In the genomic region with DNA sequence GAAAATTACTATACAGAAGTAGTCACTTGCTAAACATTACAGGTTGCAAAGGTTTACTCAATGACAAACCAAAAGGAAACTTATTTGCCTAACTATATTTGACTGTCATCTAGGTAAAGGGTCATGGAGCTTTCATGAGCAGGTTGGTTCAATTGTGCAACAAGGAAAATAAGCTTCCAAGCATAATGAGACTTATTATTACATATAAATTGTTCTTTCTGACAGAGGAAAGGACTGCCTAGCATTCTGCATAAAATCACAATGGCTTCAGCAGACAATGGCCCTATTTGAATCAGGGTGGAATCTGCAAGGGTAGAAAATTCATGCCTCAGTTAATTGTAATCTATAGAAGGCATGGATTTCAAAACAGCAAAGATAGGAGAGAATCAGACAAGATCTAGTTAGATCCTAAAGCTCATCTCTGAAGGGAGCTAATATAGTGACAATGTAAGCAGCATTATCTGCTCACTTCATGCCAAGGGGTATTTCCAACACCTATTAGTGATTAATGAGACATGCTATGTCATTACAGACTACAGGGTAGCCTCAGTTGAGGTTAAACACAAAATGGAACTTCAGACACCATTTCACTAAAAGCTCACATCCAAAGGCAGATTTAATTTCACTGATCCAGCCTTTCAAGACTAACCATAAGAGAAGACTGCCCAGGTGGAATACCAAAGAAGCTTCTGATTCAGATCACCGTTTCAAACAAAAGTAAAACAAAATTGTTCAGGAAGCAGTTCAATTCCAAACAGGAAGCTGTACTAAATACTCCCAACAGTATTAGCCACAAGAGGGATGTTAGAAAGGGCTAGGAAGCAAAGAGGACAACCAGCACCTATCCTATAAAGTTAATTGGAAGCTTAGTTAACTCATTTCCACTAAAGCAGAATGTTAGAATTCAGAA, we compare ENCODE assay signal across 9 cellular contexts. TPM values are rescaled to one million over a fixed set of nuclear protein-coding genes. Genes with fewer than 3 reads are reported as not detected.
DNase-seq lines count a peak whose midpoint lies in the region; ATAC-seq and TF ChIP-seq lines count a peak whose summit lies in the region.
"Had no signal": no experiment of that assay in that cellular context is flagged by ENCODE, and none has a peak within 500 bp of the region (broad histone marks: within the 10 kb centered on the region; RNA-seq: fewer than 3 reads in every experiment).

No MANE protein-coding gene starts in this region.

- H3K4me3 Mint-ChIP-seq in H9: no peak overlapping the region
- no peak overlapping the region for H3K4me3 Mint-ChIP-seq in activated T-helper 2 cell treated with anti-CD3 and anti-CD28 coated beads, Interferon-gamma antibody, Interleukin-2, Interleukin-4, amounts not matched to agents 10 μg/mL and 5 μg/mL and 100 μg/mL, durations not matched to agents 14 hours and 24 hours and 36 hours (ENCODE audit: low read depth)

- no peak for DNase-seq in H9
- no peak for DNase-seq in activated T-helper 2 cell treated with anti-CD3 and anti-CD28 coated beads, Interferon-gamma antibody, Interleukin-2, Interleukin-4, amounts not matched to agents 10 μg/mL and 5 μg/mL and 100 μg/mL, durations not matched to agents 14 hours and 24 hours and 36 hours (ENCODE audit: low spot score)
- no peak for DNase-seq in mucosa of descending colon
- DNase-seq in middle frontal gyrus (ENCODE audit: extremely low spot score, low spot score): no peak
- no peak for DNase-seq in GM03348 (ENCODE audit: low spot score)

- H3T11ph ChIP-seq in H9 (ENCODE audit: low read length): no peak overlapping the region

- H2BK12ac ChIP-seq in H9 (ENCODE audit: insufficient read length, low read depth, low read length): no peak overlapping the region

- no peaks in the 10 kb centered on the region for H3K9me2 ChIP-seq in DOHH2 (replicated peaks; ENCODE audit: control insufficient read depth, low read length)

- no peak overlapping the region for H3K4ac ChIP-seq in H9 (ENCODE audit: low read depth, low read length)

- no peak overlapping the region for H4K91ac ChIP-seq in H9 (ENCODE audit: insufficient read length, low read depth, low read length)

- H3K4me3 ChIP-seq in DOHH2 (ENCODE audit: low read length) (no peak overlapping the region), mucosa of descending colon (no peak overlapping the region)

- WGBS in H9 (ENCODE audit: extremely low coverage, insufficient read length, low lambda C conversion rate): no CpG with 5 or more reads among the region's 1 CpG

- peaks cover 7% of the 10 kb centered on the region for H3K79me1 ChIP-seq in H9 (ENCODE audit: insufficient read depth, low read depth, low read length, poor library complexity, severe bottlenecking)

- H3K18ac ChIP-seq in H9 (ENCODE audit: insufficient read length, low read depth, low read length): no peak overlapping the region

- H2BK15ac ChIP-seq in H9 (ENCODE audit: low read depth, low read length): no peak overlapping the region

- no peaks in the 10 kb centered on the region for H3K27me3 ChIP-seq in DOHH2 (ENCODE audit: control insufficient read depth, low read length)
- no peaks in the 10 kb centered on the region for H3K27me3 ChIP-seq in H9 (ENCODE audit: insufficient read depth, low read length)

- H3F3A ChIP-seq in DOHH2 (ENCODE audit: control insufficient read depth, insufficient read depth): 0 out of 2 replicates have a peak, but pooled peaks cover 4% of the 10 kb centered on the region

- no peak overlapping the region for H3K56ac ChIP-seq in H9 (ENCODE audit: insufficient read length, low read depth, low read length)

- H2BK20ac ChIP-seq in H9 (ENCODE audit: low read depth, low read length, poor library complexity, severe bottlenecking): no peak overlapping the region

- H3K36me3 Mint-ChIP-seq in H9 (ENCODE audit: insufficient read depth in 1 of 3, low read depth in 3 of 3): peaks cover 11 to 14% (median 12%) of the 10 kb centered on the region in 3 experiments
- peaks cover 32% of the 10 kb centered on the region for H3K36me3 Mint-ChIP-seq in activated T-helper 2 cell treated with anti-CD3 and anti-CD28 coated beads, Interferon-gamma antibody, Interleukin-2, Interleukin-4, amounts not matched to agents 10 μg/mL and 5 μg/mL and 100 μg/mL, durations not matched to agents 14 hours and 24 hours and 36 hours (ENCODE audit: low read depth)

- no peak overlapping the region for H3K9ac ChIP-seq in H9 (ENCODE audit: extremely low read depth, insufficient read length, low read length)

- no peak overlapping the region for H2AFZ ChIP-seq in H9 (ENCODE audit: low read length)

- H3K4me2 ChIP-seq in DOHH2 (ENCODE audit: low read length): peak overlapping the region; percentile 35
- no peak overlapping the region for H3K4me2 ChIP-seq in H9 (ENCODE audit: insufficient read depth, insufficient read length, low read length)

- ATAC-seq in mucosa of descending colon (peak; percentile 79), HG03457 (IDR thresholded peaks at IDR 0.05; ENCODE audit: unreplicated experiment) (no peak), HG02623 (IDR thresholded peaks at IDR 0.05; ENCODE audit: unreplicated experiment) (no peak)
- ATAC-seq: Panc1 had no signal

- H4K5ac ChIP-seq in H9 (ENCODE audit: insufficient read length, low read depth, low read length): no peak overlapping the region

- H2AK5ac ChIP-seq in H9 (ENCODE audit: insufficient read length, low read length): no peak overlapping the region

- H2BK5ac ChIP-seq in H9 (ENCODE audit: insufficient read length, low read length): no peak overlapping the region

- H3K79me2 ChIP-seq in DOHH2 (ENCODE audit: control insufficient read depth, low read length) (peaks cover 95% of the 10 kb centered on the region), H9 (ENCODE audit: insufficient read depth, low read length) (peaks cover 34% of the 10 kb centered on the region; the same call in 1 of the 2 replicates)

- peaks cover 30% of the 10 kb centered on the region for H3K4me1 ChIP-seq in DOHH2 (ENCODE audit: control insufficient read depth, low read length)
- no peaks in the 10 kb centered on the region; the same call in 1 of the 2 replicates for H3K4me1 ChIP-seq in H9 (ENCODE audit: insufficient read depth, low read length)
- peaks cover 16% of the 10 kb centered on the region for H3K4me1 ChIP-seq in mucosa of descending colon (ENCODE audit: low read depth)

- no peaks in the 10 kb centered on the region for H3K9me3 ChIP-seq in DOHH2 (ENCODE audit: control insufficient read depth, insufficient read depth, low read length)
- H3K9me3 ChIP-seq in H9 (ENCODE audit: control insufficient read depth, low read depth, low read length): no peaks in the 10 kb centered on the region
- H3K9me3 ChIP-seq in mucosa of descending colon: no peaks in the 10 kb centered on the region

- peaks cover 13% of the 10 kb centered on the region; the same call in 1 of the 2 replicates for H4K20me1 ChIP-seq in DOHH2 (ENCODE audit: control insufficient read depth, insufficient read depth, low read depth, low read length)
- H4K20me1 ChIP-seq in H9 (ENCODE audit: control insufficient read depth, insufficient read depth, insufficient read length): no peaks in the 10 kb centered on the region

- H3K27ac ChIP-seq in DOHH2 (ENCODE audit: low read depth, low read length): no peak overlapping the region
- H3K27ac ChIP-seq in H9 (ENCODE audit: insufficient read length, low read depth, low read length): no peak overlapping the region

- H3K27me3 Mint-ChIP-seq in H9 (ENCODE audit: low read depth): no peaks in the 10 kb centered on the region
- H3K27me3 Mint-ChIP-seq in activated T-helper 2 cell treated with anti-CD3 and anti-CD28 coated beads, Interferon-gamma antibody, Interleukin-2, Interleukin-4, amounts not matched to agents 10 μg/mL and 5 μg/mL and 100 μg/mL, durations not matched to agents 14 hours and 24 hours and 36 hours (ENCODE audit: low read depth): no peaks in the 10 kb centered on the region

- no peak overlapping the region for H4K8ac ChIP-seq in H9 (replicated peaks; ENCODE audit: insufficient read length, low read depth, low read length)

- peaks cover 20 to 34% of the 10 kb centered on the region in 2 experiments for H3K4me1 Mint-ChIP-seq in H9
- peaks cover 35% of the 10 kb centered on the region for H3K4me1 Mint-ChIP-seq in activated T-helper 2 cell treated with anti-CD3 and anti-CD28 coated beads, Interferon-gamma antibody, Interleukin-2, Interleukin-4, amounts not matched to agents 10 μg/mL and 5 μg/mL and 100 μg/mL, durations not matched to agents 14 hours and 24 hours and 36 hours (ENCODE audit: low read depth)

- no peaks in the 10 kb centered on the region for H3K9me3 Mint-ChIP-seq in H9
- no peaks in the 10 kb centered on the region for H3K9me3 Mint-ChIP-seq in activated T-helper 2 cell treated with anti-CD3 and anti-CD28 coated beads, Interferon-gamma antibody, Interleukin-2, Interleukin-4, amounts not matched to agents 10 μg/mL and 5 μg/mL and 100 μg/mL, durations not matched to agents 14 hours and 24 hours and 36 hours

- no peak for TF ChIP-seq CTCF in DOHH2 (IDR thresholded peaks at IDR 0.05; ENCODE audit: low read depth, low read length, poor library complexity, severe bottlenecking)
- TF ChIP-seq CTCF in H9 (conservative IDR thresholded peaks at IDR 0.05): no peak
- no peak for TF ChIP-seq CTCF in mucosa of descending colon (IDR thresholded peaks at IDR 0.05)

- H3K23me2 ChIP-seq in H9 (ENCODE audit: insufficient read length, low read depth, low read length, poor library complexity, severe bottlenecking): no peaks in the 10 kb centered on the region

- H2BK120ac ChIP-seq in H9 (ENCODE audit: low read depth, low read length, poor library complexity, severe bottlenecking): no peak overlapping the region

- H3K14ac ChIP-seq in H9 (ENCODE audit: insufficient read depth, low read length): no peak overlapping the region

- peak overlapping the region; percentile 49 to 65 (median 62); a peak in 4 of 7 replicates for H3K27ac Mint-ChIP-seq in H9
- peak overlapping the region; percentile 37 for H3K27ac Mint-ChIP-seq in activated T-helper 2 cell treated with anti-CD3 and anti-CD28 coated beads, Interferon-gamma antibody, Interleukin-2, Interleukin-4, amounts not matched to agents 10 μg/mL and 5 μg/mL and 100 μg/mL, durations not matched to agents 14 hours and 24 hours and 36 hours

- peaks cover 23% of the 10 kb centered on the region for H3K36me3 ChIP-seq in DOHH2 (ENCODE audit: control insufficient read depth, low read length)
- H3K36me3 ChIP-seq in mucosa of descending colon (ENCODE audit: low read depth): no peaks in the 10 kb centered on the region

- no peak overlapping the region for H3K23ac ChIP-seq in H9 (ENCODE audit: insufficient read length, low read depth, low read length)

- intact Hi-C loops in activated T-helper 2 cell treated with anti-CD3 and anti-CD28 coated beads, Interferon-gamma antibody, Interleukin-2, Interleukin-4, amounts not matched to agents 10 μg/mL and 5 μg/mL and 100 μg/mL, durations not matched to agents 14 hours and 24 hours and 36 hours (cut with micrococcal nuclease): no loop called here
- intact Hi-C loops in mucosa of descending colon (cut with DNase I, micrococcal nuclease): no loop called here

RNA-seq across cellular contexts. Expression of gene STAU1, which starts 8.5 kb away (rescaled TPM):
- 106 TPM in 2 replicates for total RNA-seq in H9 (2021)
- 68.8 and 69.7 TPM in 2 replicates for total RNA-seq in activated T-helper 2 cell treated with anti-CD3 and anti-CD28 coated beads, Interferon-gamma antibody, Interleukin-2, Interleukin-4, amounts not matched to agents 10 μg/mL and 5 μg/mL and 100 μg/mL, durations not matched to agents 14 hours and 24 hours and 36 hours
- 10 to 100 TPM; 83.8 to 95.7 (median 91.0) TPM for total RNA-seq in mucosa of descending colon

RNA-seq across cellular contexts. Expression of gene DDX27, which starts 39.6 kb away (rescaled TPM):
- total RNA-seq in H9 (2021) (46.9 and 50.3 TPM in 2 replicates), mucosa of descending colon (10 to 100 TPM; 27.1 to 32.8 (median 32.5) TPM)
- 51.4 and 54.0 TPM in 2 replicates for total RNA-seq in activated T-helper 2 cell treated with anti-CD3 and anti-CD28 coated beads, Interferon-gamma antibody, Interleukin-2, Interleukin-4, amounts not matched to agents 10 μg/mL and 5 μg/mL and 100 μg/mL, durations not matched to agents 14 hours and 24 hours and 36 hours
